14 cellular contexts compared by ENCODE assay signal in genomic region chr6:3351105-3351676, GRCh38.
DNase-seq lines count a peak whose midpoint lies in the region; ATAC-seq, FAIRE-seq and TF ChIP-seq lines count a peak whose summit lies in the region.
"Had no signal": no experiment of that assay in that cellular context is flagged by ENCODE, and none has a peak within 500 bp of the region (broad histone marks: within the 10 kb centered on the region; RNA-seq: fewer than 3 reads in every experiment).

No MANE protein-coding gene starts in this region.

- CTCF ChIA-PET in H1 (lab: Charles Lee; ENCODE audit: partially characterized antibody), result interaction anchor here (0.7 to 1.4 kb wide), 4 partner anchors 12 to 331 kb away, joined by 3 to 5 read pairs (median 4); no protein-coding TSS in a partner anchor

- no peak overlapping the region for H4K5ac ChIP-seq in H1 (ENCODE audit: insufficient read length, low read depth, low read length)

- 0 out of 2 replicates have a peak, but pooled peaks cover 2% of the 10 kb centered on the region for H3K23me2 ChIP-seq in H1 (ENCODE audit: low read depth, low read length)

- no peak overlapping the region for H2BK15ac ChIP-seq in H1 (ENCODE audit: low read length)

- TF ChIP-seq POLR2A in H1 (IDR thresholded peaks at IDR 0.05; ENCODE audit: control extremely low read depth in 1 of 2, low read depth in 2 of 2, low read length in 2 of 2), result no peak
- no peak for TF ChIP-seq POLR2A in lower leg skin (IDR thresholded peaks at IDR 0.05)

- H3K27ac ChIP-seq in H1 (ENCODE audit: low read depth, low read length), result no peak overlapping the region
- H3K27ac ChIP-seq: epithelial cell of prostate, neutrophil had no signal

- 65% methylated on average over 15 of the region's 15 CpGs; no CpG with 5 or more reads in 1 of the 2 experiments for WGBS in H1 (ENCODE audit: extremely low coverage in 1 of 2, insufficient coverage in 1 of 2, insufficient read length in 1 of 2, insufficient replicate concordance in 2 of 2, low coverage in 1 of 2, low lambda C conversion rate in 2 of 2, missing lambda C conversion rate in 1 of 2), 2 experiments
- 59 to 60% methylated on average over 15 of the region's 15 CpGs for WGBS in lower leg skin, 2 donors

- no peak overlapping the region for H2BK5ac ChIP-seq in H1 (ENCODE audit: low read depth, low read length)

- H3K27me3 Mint-ChIP-seq in progenitor cell of endocrine pancreas, result peaks cover 77% of the 10 kb centered on the region
- H3K27me3 Mint-ChIP-seq: activated CD4-positive, alpha-beta memory T cell treated with anti-CD3 and anti-CD28 coated beads for 36 hours had no signal

- H3K4ac ChIP-seq in H1 (replicated peaks; ENCODE audit: insufficient read length, low read depth, low read length), result no peak overlapping the region

- no peaks in the 10 kb centered on the region for H3K9me3 ChIP-seq in H1 (ENCODE audit: insufficient read depth in 2 of 2, low read depth in 1 of 2, low read length in 1 of 2)
- H3K9me3 ChIP-seq: neutrophil, upper lobe of left lung had no signal

- no peaks in the 10 kb centered on the region for H3K27me3 ChIP-seq in H1 (replicated peaks in 1 of 4; ENCODE audit: control insufficient read depth in 3 of 4, extremely low read depth in 1 of 4, insufficient read depth in 3 of 4, low read length in 3 of 4)
- H3K27me3 ChIP-seq: upper lobe of left lung had no signal

- H3K36me3 ChIP-seq in H1 (ENCODE audit: control insufficient read depth in 2 of 4, insufficient read depth in 4 of 4, low read length in 3 of 4), result no peaks in the 10 kb centered on the region
- H3K36me3 ChIP-seq: neutrophil, upper lobe of left lung had no signal

- no peak for TF ChIP-seq EP300 in H1 (IDR thresholded peaks at IDR 0.05; ENCODE audit: borderline replicate concordance in 1 of 2, low read depth in 2 of 2, low read length in 2 of 2)

- H2BK120ac ChIP-seq in H1 (replicated peaks; ENCODE audit: low read depth, low read length), result no peak overlapping the region

- H4K20me1 ChIP-seq in H1 (replicated peaks in 1 of 2; ENCODE audit: control insufficient read depth in 1 of 2, insufficient read depth in 2 of 2, low read length in 2 of 2), result peaks cover 0 to 2% of the 10 kb centered on the region in 2 experiments

- TF ChIP-seq RAD21 in H1 (IDR thresholded peaks at IDR 0.05 in 1 of 2, conservative IDR thresholded peaks at IDR 0.05 in 1 of 2; ENCODE audit: low read depth in 2 of 2, low read length in 2 of 2), result no peak

- no peak overlapping the region for H2AFZ ChIP-seq in H1 (ENCODE audit: low read length)

- peaks cover 2% of the 10 kb centered on the region for H3K36me3 Mint-ChIP-seq in progenitor cell of endocrine pancreas (ENCODE audit: insufficient read depth)
- H3K36me3 Mint-ChIP-seq: activated CD4-positive, alpha-beta memory T cell treated with anti-CD3 and anti-CD28 coated beads for 36 hours had no signal

- intact Hi-C loops in posterior vena cava (cut with DNase I) (no loop called here), lower leg skin (cut with DNase I; ENCODE audit: low total_unique reads) (no loop called here)

- FAIRE-seq in H1 (lab: Jason Lieb, UNC), result no peak

- no peak for ATAC-seq in GM21528 (IDR thresholded peaks at IDR 0.05; ENCODE audit: low FRiP score, unreplicated experiment)
- ATAC-seq: activated naive CD8-positive, alpha-beta T cell treated with anti-CD3 and anti-CD28 coated beads, Interleukin-2, amount 50 U/mL, for 24 hours had no signal

- no peak overlapping the region for H2AK5ac ChIP-seq in H1 (ENCODE audit: low read depth, low read length)

- peak overlapping the region; percentile 9 for H3K56ac ChIP-seq in H1 (replicated peaks; ENCODE audit: insufficient read length, low read depth, low read length)

- H3K4me3 ChIP-seq in H1 (ENCODE audit: extremely low read depth in 1 of 4, insufficient read depth in 2 of 4, low read depth in 3 of 4, low read length in 4 of 4), result no peak overlapping the region
- no peak overlapping the region for H3K4me3 ChIP-seq in lower leg skin (ENCODE audit: low read depth, poor library complexity, severe bottlenecking)
- H3K4me3 ChIP-seq: upper lobe of left lung had no signal

- no peak overlapping the region for H2BK20ac ChIP-seq in H1 (ENCODE audit: low read length)

- no peak overlapping the region for H3K23ac ChIP-seq in H1 (ENCODE audit: insufficient read length)

- no peak overlapping the region for H3K14ac ChIP-seq in H1 (ENCODE audit: insufficient read length)

- H3K9ac ChIP-seq in H1 (replicated peaks in 1 of 4; ENCODE audit: extremely low read depth in 1 of 4, low read depth in 3 of 4, low read length in 3 of 4), result no peak overlapping the region

- POLR2A ChIA-PET in H1 (lab: Charles Lee; ENCODE audit: partially characterized antibody), result interaction anchor here (1.3 kb wide), 1 partner anchor 12 kb away, joined by 3 read pairs; no protein-coding TSS in a partner anchor

- H3K79me2 ChIP-seq in H1 (ENCODE audit: control insufficient read depth in 1 of 2, insufficient read depth in 2 of 2, low read length in 2 of 2), result peaks cover 0 to 19% of the 10 kb centered on the region in 2 experiments; a peak in 3 of 4 replicates

- peaks cover 5% of the 10 kb centered on the region; the same call in 1 of the 2 replicates for H3K79me1 ChIP-seq in H1 (ENCODE audit: low read depth, low read length)

- H3K4me1 ChIP-seq in H1 (replicated peaks in 1 of 4; ENCODE audit: control insufficient read depth in 3 of 4, insufficient read depth in 4 of 4, low read length in 3 of 4), result peaks cover 4 to 19% (median 12%) of the 10 kb centered on the region in 4 experiments

- no peak overlapping the region for H2BK12ac ChIP-seq in H1 (ENCODE audit: low read depth, low read length)

- no peak overlapping the region for H3K18ac ChIP-seq in H1 (ENCODE audit: extremely low read depth, low read length)

- H3K4me3 Mint-ChIP-seq in progenitor cell of endocrine pancreas (ENCODE audit: low read depth), result no peak overlapping the region
- H3K4me3 Mint-ChIP-seq: activated CD4-positive, alpha-beta memory T cell treated with anti-CD3 and anti-CD28 coated beads for 36 hours; activated naive CD8-positive, alpha-beta T cell treated with anti-CD3 and anti-CD28 coated beads, Interleukin-2, amount 50 U/mL, for 24 hours had no signal

- H3K4me2 ChIP-seq in H1 (ENCODE audit: insufficient read depth in 1 of 2, low read depth in 2 of 2, low read length in 2 of 2), result 0 out of 4 replicates have a peak overlapping the region, but pooled peaks of 1 of the 2 experiments have one; percentile 7

- no peak overlapping the region for H4K8ac ChIP-seq in H1 (ENCODE audit: extremely low read depth, insufficient read depth, low read length)

- DNase-seq in DMS79 treated with DMSO at 0.1 percent for 48 hours (lab: John Stamatoyannopoulos, UW), result peak; percentile 40
- DNase-seq in NCI-H524 treated with DMSO at 0.1 percent for 48 hours (lab: John Stamatoyannopoulos, UW), result peak; percentile 40
- no peak for DNase-seq in H1 (ENCODE audit: low read depth in 1 of 2, low spot score in 2 of 2)
- DNase-seq in posterior vena cava (ENCODE audit: low spot score), result peak; percentile 36
- no peak for DNase-seq in SKM-1 treated with dmso at 0.1 percent for 144 hours (lab: John Stamatoyannopoulos, UW; ENCODE audit: unreplicated experiment)
- DNase-seq in lower leg skin (ENCODE audit: low spot score in 2 of 2), result no peak
- no peak for DNase-seq in progenitor cell of endocrine pancreas (ENCODE audit: low spot score, unreplicated experiment)
- DNase-seq: activated CD4-positive, alpha-beta memory T cell treated with anti-CD3 and anti-CD28 coated beads for 36 hours; activated naive CD8-positive, alpha-beta T cell treated with anti-CD3 and anti-CD28 coated beads, Interleukin-2, amount 50 U/mL, for 24 hours; NCI-H2171 treated with DMSO at 0.1 percent for 48 hours had no signal

- H4K91ac ChIP-seq in H1 (replicated peaks; ENCODE audit: insufficient read length, low read length), result peak overlapping the region; percentile 76

- no peaks in the 10 kb centered on the region for H3K9me3 Mint-ChIP-seq in progenitor cell of endocrine pancreas (ENCODE audit: low read depth)
- H3K9me3 Mint-ChIP-seq: activated CD4-positive, alpha-beta memory T cell treated with anti-CD3 and anti-CD28 coated beads for 36 hours; activated naive CD8-positive, alpha-beta T cell treated with anti-CD3 and anti-CD28 coated beads, Interleukin-2, amount 50 U/mL, for 24 hours had no signal

- TF ChIP-seq CTCF in H1 (IDR thresholded peaks at IDR 0.05; ENCODE audit: control extremely low read depth in 1 of 3, insufficient read depth in 1 of 3, low read depth in 1 of 3, low read length in 3 of 3) (no peak), lower leg skin (IDR thresholded peaks at IDR 0.05) (no peak), progenitor cell of endocrine pancreas (IDR thresholded peaks at IDR 0.05; ENCODE audit: unreplicated experiment) (no peak)

- peaks cover 16% of the 10 kb centered on the region for H3K4me1 Mint-ChIP-seq in progenitor cell of endocrine pancreas (ENCODE audit: low read depth)

- H3K27ac Mint-ChIP-seq in progenitor cell of endocrine pancreas, result no peak overlapping the region
- H3K27ac Mint-ChIP-seq: activated CD4-positive, alpha-beta memory T cell treated with anti-CD3 and anti-CD28 coated beads for 36 hours; activated naive CD8-positive, alpha-beta T cell treated with anti-CD3 and anti-CD28 coated beads, Interleukin-2, amount 50 U/mL, for 24 hours had no signal

TF ChIP-seq in H1, 55 proteins besides CTCF, POLR2A, EP300 and RAD21 (continues in another document):
- TF ChIP-seq FOSL1 (IDR thresholded peaks at IDR 0.05; ENCODE audit: insufficient read depth, low read depth, low read length), result no peak
- TF ChIP-seq CHD2 (IDR thresholded peaks at IDR 0.05; ENCODE audit: low read length), result no peak
- no peak for TF ChIP-seq SP4 (IDR thresholded peaks at IDR 0.05; ENCODE audit: low read length)
- no peak for TF ChIP-seq SUZ12 (IDR thresholded peaks at IDR 0.05; ENCODE audit: low read length)
- TF ChIP-seq SIRT6 (IDR thresholded peaks at IDR 0.05; ENCODE audit: low read length), result no peak
- TF ChIP-seq HDAC6 (IDR thresholded peaks at IDR 0.05; ENCODE audit: low read depth, low read length), result no peak
- no peak for TF ChIP-seq TAF1 (IDR thresholded peaks at IDR 0.05; ENCODE audit: low read depth, low read length)
- TF ChIP-seq CHD1 (IDR thresholded peaks at IDR 0.05; ENCODE audit: low read depth, low read length), result no peak
- TF ChIP-seq JUND (IDR thresholded peaks at IDR 0.05; ENCODE audit: low read length), result no peak
- no peak for TF ChIP-seq MAFK (IDR thresholded peaks at IDR 0.05; ENCODE audit: low read depth, low read length)
- TF ChIP-seq TBP (IDR thresholded peaks at IDR 0.05; ENCODE audit: low read depth, low read length), result no peak
- no peak for TF ChIP-seq TAF7 (optimal IDR thresholded peaks at IDR 0.05; ENCODE audit: borderline replicate concordance, low read depth, low read length)
- TF ChIP-seq E2F6 (IDR thresholded peaks at IDR 0.05), result no peak

Comparison
In these comparisons a context has a peak if more than half of its experiments do, and no peak if none do; other contexts are left out.
1. DNase-seq: peak in DMS79 treated with DMSO at 0.1 percent for 48 hours (single experiment), NCI-H524 treated with DMSO at 0.1 percent for 48 hours (single experiment) and posterior vena cava (single experiment); none in H1 (0 of 2), SKM-1 treated with dmso at 0.1 percent for 144 hours (single experiment), lower leg skin (0 of 2) and progenitor cell of endocrine pancreas (single experiment).